ENCODE assay signal across 8 cellular contexts in the genomic region with DNA sequence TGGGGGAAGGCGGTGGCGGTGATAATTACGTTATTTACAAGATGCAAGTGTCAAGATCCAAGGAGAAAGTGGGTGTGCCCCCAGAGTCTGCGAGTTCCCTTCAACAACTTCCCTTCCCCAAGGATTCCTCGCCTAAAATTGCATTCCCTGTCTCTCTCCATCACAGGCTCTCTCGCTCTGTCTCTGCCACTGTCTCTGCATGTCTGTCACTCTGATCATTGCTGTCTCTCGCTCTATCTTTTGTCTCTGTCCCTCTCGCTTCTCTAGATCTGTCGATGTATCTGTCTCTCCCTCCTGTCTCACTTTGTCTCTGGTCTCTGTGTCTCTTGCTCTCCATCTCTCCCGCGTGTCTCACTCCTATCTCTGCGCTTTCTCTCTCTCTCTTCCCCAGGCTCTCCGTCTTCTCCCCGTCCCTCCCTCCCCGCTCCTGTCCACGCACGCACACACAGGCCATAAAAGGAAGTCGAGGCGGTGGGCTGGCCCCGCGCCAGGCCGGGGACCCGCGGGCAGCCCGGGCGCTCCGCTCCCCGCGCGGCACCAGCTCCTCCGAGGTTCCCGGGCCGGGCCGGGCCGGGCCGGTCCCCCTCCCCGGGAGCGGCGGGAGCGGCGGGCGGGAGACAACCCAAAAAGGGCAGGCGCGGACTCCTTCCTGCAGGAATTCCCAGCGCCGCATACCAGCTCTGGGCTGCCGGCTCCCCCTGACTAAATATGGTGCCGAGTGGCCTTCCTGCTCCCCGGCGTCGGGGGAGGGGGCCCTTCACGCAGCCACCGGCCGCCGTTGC. TPM values are rescaled to one million over a fixed set of nuclear protein-coding genes. Genes with fewer than 3 reads are reported as not detected.
DNase-seq lines count a peak whose midpoint lies in the region; ATAC-seq, FAIRE-seq and TF ChIP-seq lines count a peak whose summit lies in the region.

No MANE protein-coding gene starts in this region.

- H2AFZ ChIP-seq in K562 (ENCODE audit: low read depth, low read length), result no peak overlapping the region

- POLR2A ChIA-PET in K562 (lab: Yijun Ruan, JAX), result interaction anchor here (0.6 kb wide), 1 partner anchor 131 kb away, joined by 3 read pairs; no protein-coding TSS in a partner anchor

- no peak for TF ChIP-seq CTCF in K562 (IDR thresholded peaks at IDR 0.05 in 2 of 3, conservative IDR thresholded peaks at IDR 0.05 in 1 of 3; ENCODE audit: insufficient read depth in 2 of 3, low read depth in 1 of 3, low read length in 3 of 3)

- ATAC-seq in K562 (no peak), GM19467 (IDR thresholded peaks at IDR 0.05; ENCODE audit: unreplicated experiment) (no peak)

- no peak for TF ChIP-seq RAD21 in K562 (CRISPR knock-in tag; conservative IDR thresholded peaks at IDR 0.05 in 1 of 2, IDR thresholded peaks at IDR 0.05 in 1 of 2)

- H3K27me3 Mint-ChIP-seq in T-helper 1 cell treated with Interleukin-12 subunit alpha and Interleukin-12 subunit beta and Interleukin-4 antibody, amounts not matched to agents 30 μg/mL and 1 μg/mL, for 36 hours (ENCODE audit: low read depth), result peaks cover 56% of the 10 kb centered on the region

- TF ChIP-seq EP300 in K562 (IDR thresholded peaks at IDR 0.05; ENCODE audit: low read length), result no peak

- BruUV-seq in K562 (replicated peaks; lab: Mats Ljungman, UMichigan), result no TSS peak

- no peaks in the 10 kb centered on the region for H3K9me3 Mint-ChIP-seq in T-helper 1 cell treated with Interleukin-12 subunit alpha and Interleukin-12 subunit beta and Interleukin-4 antibody, amounts not matched to agents 30 μg/mL and 1 μg/mL, for 36 hours

- H3K27me3 ChIP-seq in K562 (ENCODE audit: control insufficient read depth in 2 of 2, insufficient read depth in 2 of 2, low read length in 2 of 2) (peaks cover 27 to 44% of the 10 kb centered on the region in 2 experiments), stomach smooth muscle (ENCODE audit: control insufficient read depth in 1 of 2, insufficient read depth in 2 of 2, low read length in 2 of 2) (peaks cover 0 to 8% of the 10 kb centered on the region in 2 donors)

- no peak overlapping the region for H3K27ac ChIP-seq in K562 (ENCODE audit: extremely low read depth, low read depth, low read length)
- peak overlapping the region; percentile 99 for H3K27ac ChIP-seq in stomach smooth muscle (ENCODE audit: low read length)

- CTCF ChIA-PET in K562 (lab: Yijun Ruan, JAX; ENCODE audit: low intra/inter-chr PET ratio), result no interaction called here

- H3K4me3 Mint-ChIP-seq in T-helper 1 cell treated with Interleukin-12 subunit alpha and Interleukin-12 subunit beta and Interleukin-4 antibody, amounts not matched to agents 30 μg/mL and 1 μg/mL, for 36 hours, result peak overlapping the region; percentile 78

- no peak overlapping the region for H3K4me2 ChIP-seq in K562 (ENCODE audit: insufficient read depth, low read length)

- 6% methylated on average over 11 of the region's 55 CpGs for WGBS in K562 (ENCODE audit: insufficient coverage, low coverage, missing lambda C conversion rate)

- no peaks in the 10 kb centered on the region for H4K20me1 ChIP-seq in K562 (replicated peaks; ENCODE audit: control insufficient read depth, insufficient read depth, low read length)

- H3K4me3 ChIP-seq in K562 (no peak overlapping the region), stomach smooth muscle (ENCODE audit: low read length in 2 of 2) (peak overlapping the region; percentile 89 to 95)

- in situ Hi-C loops in K562 (cut with MboI), result no loop called here

- H3K9me1 ChIP-seq in K562 (ENCODE audit: control insufficient read depth, insufficient read depth, low read length), result no peaks in the 10 kb centered on the region

- H3K9ac ChIP-seq in K562 (ENCODE audit: insufficient read depth in 1 of 2, low read depth in 2 of 2, low read length in 2 of 2) (no peak overlapping the region), stomach smooth muscle (ENCODE audit: low read length in 2 of 2) (peak overlapping the region; percentile 96 to 100)

- H3K27ac Mint-ChIP-seq in T-helper 1 cell treated with Interleukin-12 subunit alpha and Interleukin-12 subunit beta and Interleukin-4 antibody, amounts not matched to agents 30 μg/mL and 1 μg/mL, for 36 hours, result no peak overlapping the region

- H3K9me3 ChIP-seq in K562 (replicated peaks; ENCODE audit: control insufficient read depth, insufficient read depth, low read depth, low read length) (no peaks in the 10 kb centered on the region), stomach smooth muscle (ENCODE audit: control insufficient read depth in 2 of 2, low read length in 2 of 2) (no peaks in the 10 kb centered on the region)

- DNase-seq in T-helper 1 cell, result no peak
- no peak for DNase-seq in K562 (ENCODE audit: extremely low read depth in 1 of 4, low spot score in 3 of 4)
- peak; percentile 36 for DNase-seq in iris pigment epithelial cell (ENCODE audit: low read depth)
- no peak for DNase-seq in kidney glomerular epithelial cell (lab: John Stamatoyannopoulos, UW)
- no peak for DNase-seq in GM12891 (ENCODE audit: insufficient read length, low spot score)

- TF ChIP-seq POLR2A in K562 (conservative IDR thresholded peaks at IDR 0.05) (no peak), GM12891 (IDR thresholded peaks at IDR 0.05; ENCODE audit: low read depth, low read length) (no peak)

- no peaks in the 10 kb centered on the region for H3K36me3 Mint-ChIP-seq in T-helper 1 cell treated with Interleukin-12 subunit alpha and Interleukin-12 subunit beta and Interleukin-4 antibody, amounts not matched to agents 30 μg/mL and 1 μg/mL, for 36 hours (ENCODE audit: low read depth)

- H3K4me1 Mint-ChIP-seq in T-helper 1 cell treated with Interleukin-12 subunit alpha and Interleukin-12 subunit beta and Interleukin-4 antibody, amounts not matched to agents 30 μg/mL and 1 μg/mL, for 36 hours (ENCODE audit: low read depth), result peaks cover 7% of the 10 kb centered on the region

- FAIRE-seq in K562 (lab: Jason Lieb, UNC), result no peak
- FAIRE-seq in GM12891 (lab: Jason Lieb, UNC), result no peak

- H3K36me3 ChIP-seq in K562 (ENCODE audit: control insufficient read depth, insufficient read depth, low read length) (no peaks in the 10 kb centered on the region), stomach smooth muscle (ENCODE audit: control insufficient read depth in 2 of 2, insufficient read depth in 2 of 2, low read length in 2 of 2) (peaks cover 8 to 16% of the 10 kb centered on the region in 2 donors)

- H3K4me1 ChIP-seq in K562 (replicated peaks in 1 of 2; ENCODE audit: control insufficient read depth in 2 of 2, insufficient read depth in 2 of 2, low read length in 2 of 2) (peaks cover 0 to 13% of the 10 kb centered on the region in 2 experiments; a peak in 2 of 5 replicates), stomach smooth muscle (ENCODE audit: control insufficient read depth, insufficient read depth, low read length) (peaks cover 16% of the 10 kb centered on the region)

- intact Hi-C loops in K562 (cut with micrococcal nuclease), result no loop called here

- H3K79me2 ChIP-seq in K562 (ENCODE audit: control insufficient read depth, insufficient read depth, low read length), result no peaks in the 10 kb centered on the region

TF ChIP-seq in K562, 482 proteins besides CTCF, POLR2A, EP300 and RAD21 (continues in another document):
- peak; percentile 32; the same call in 1 of the 2 replicates for TF ChIP-seq NFIC (IDR thresholded peaks at IDR 0.05)
- 0 out of 2 replicates have a peak, but pooled peaks have one; percentile 45 for TF ChIP-seq MCM3 (IDR thresholded peaks at IDR 0.05)

TF ChIP-seq in GM12891, 5 proteins besides CTCF, POLR2A, EP300 and RAD21:
- TF ChIP-seq SPI1 (IDR thresholded peaks at IDR 0.05; ENCODE audit: low read depth, low read length), result no peak

RNA-seq across cellular contexts. Expression of gene MYH11, which starts 1.1 kb away (rescaled TPM):
- total RNA-seq in K562 (2011; cell fraction: chromatin; rRNA removed; ENCODE audit: low replicate concordance), result not detected in 2 replicates
- not detected in 2 replicates for total RNA-seq in K562 (2011; cell fraction: nucleolus; rRNA removed)
- 0.15 TPM in 1 of 2 replicates, not detected in the other for total RNA-seq in K562 (2011; cell fraction: nucleoplasm; rRNA removed)
- total RNA-seq in K562 (2014; rRNA removed), result 0.05 TPM in 1 of 2 replicates, not detected in the other
- not detected in 2 replicates for total RNA-seq in K562 (2014; rRNA removed; fragmentation: Illumina TruSeq; extraction: Trizol)
- not detected in 2 replicates for total RNA-seq in K562 (2015; rRNA removed; fragmentation: Illumina TruSeq; extraction: Trizol)
- 0.47 and 0.78 TPM in 2 replicates for total RNA-seq in K562 (2021)
- not detected in 2 replicates for polyA plus RNA-seq in K562 (2011; rRNA removed)
- polyA plus RNA-seq in K562 (2011; cell fraction: cytosol; rRNA removed), result not detected in 2 replicates
- polyA plus RNA-seq in K562 (2011; cell fraction: nucleus; rRNA removed), result not detected in 2 replicates
- 0.21 and 0.22 TPM in 2 replicates for polyA plus RNA-seq in K562 (2012)
- polyA plus RNA-seq in K562 (2014; fragmentation: Illumina TruSeq; extraction: Trizol), result 0.03 TPM in 1 of 2 replicates, not detected in the other
- polyA plus RNA-seq in K562 (2014; fragmentation: Nextera tagmentation; extraction: Ambion mirVana), result under 1 TPM; 0.07 to 0.10 TPM
- polyA plus RNA-seq in K562 (2014; rRNA removed), result 0.04 TPM in 1 of 2 replicates, not detected in the other
- polyA minus RNA-seq in K562 (2011; rRNA and poly(A)+ RNA removed), result not detected in 2 replicates
- not detected in 2 replicates for polyA minus RNA-seq in K562 (2011; cell fraction: cytosol; rRNA and poly(A)+ RNA removed)
- 0.11 TPM in 1 of 2 replicates, not detected in the other for polyA minus RNA-seq in K562 (2011; cell fraction: nucleus; rRNA and poly(A)+ RNA removed)
- polyA plus RNA-seq in GM12891 (2012; ENCODE audit: low read depth, missing spikeins), result 0.76 TPM

RNA-seq across cellular contexts. Expression of gene CEP20, which starts 30.4 kb away (rescaled TPM):
- 16.8 and 17.6 TPM in 2 replicates for total RNA-seq in K562 (2011; cell fraction: chromatin; rRNA removed; ENCODE audit: low replicate concordance)
- total RNA-seq in K562 (2011; cell fraction: nucleolus; rRNA removed), result 6.5 and 8.6 TPM in 2 replicates
- 16.4 and 23.5 TPM in 2 replicates for total RNA-seq in K562 (2011; cell fraction: nucleoplasm; rRNA removed)
- total RNA-seq in K562 (2014; rRNA removed), result 41.3 and 44.9 TPM in 2 replicates
- 102 and 119 TPM in 2 replicates for total RNA-seq in K562 (2014; rRNA removed; fragmentation: Illumina TruSeq; extraction: Trizol)
- total RNA-seq in K562 (2015; rRNA removed; fragmentation: Illumina TruSeq; extraction: Trizol), result 91.8 and 104 TPM in 2 replicates
- 61.2 and 74.2 TPM in 2 replicates for total RNA-seq in K562 (2021)
- 117 and 119 TPM in 2 replicates for polyA plus RNA-seq in K562 (2011; rRNA removed)
- polyA plus RNA-seq in K562 (2011; cell fraction: cytosol; rRNA removed), result 15.8 and 39.6 TPM in 2 replicates
- polyA plus RNA-seq in K562 (2011; cell fraction: nucleus; rRNA removed), result 12.5 and 15.1 TPM in 2 replicates
- polyA plus RNA-seq in K562 (2012), result 63.4 and 74.9 TPM in 2 replicates
- polyA plus RNA-seq in K562 (2014; fragmentation: Illumina TruSeq; extraction: Trizol), result 93.3 and 113 TPM in 2 replicates
- polyA plus RNA-seq in K562 (2014; fragmentation: Nextera tagmentation; extraction: Ambion mirVana), result 100 to 1,000 TPM; 107 to 150 TPM
- 66.4 and 70.1 TPM in 2 replicates for polyA plus RNA-seq in K562 (2014; rRNA removed)
- 62.0 and 96.6 TPM in 2 replicates for polyA minus RNA-seq in K562 (2011; rRNA and poly(A)+ RNA removed)
- 27.4 and 29.0 TPM in 2 replicates for polyA minus RNA-seq in K562 (2011; cell fraction: cytosol; rRNA and poly(A)+ RNA removed)
- polyA minus RNA-seq in K562 (2011; cell fraction: nucleus; rRNA and poly(A)+ RNA removed), result 5.4 and 10.9 TPM in 2 replicates
- 18.7 TPM for polyA plus RNA-seq in GM12891 (2012; ENCODE audit: low read depth, missing spikeins)

Comparison
In these comparisons a context has a peak if more than half of its experiments do, and no peak if none do; other contexts are left out.
1. H3K9ac ChIP-seq: peak in stomach smooth muscle (2 of 2); none in K562 (0 of 2).